18 cellular contexts compared by ENCODE assay signal in the genomic region with DNA sequence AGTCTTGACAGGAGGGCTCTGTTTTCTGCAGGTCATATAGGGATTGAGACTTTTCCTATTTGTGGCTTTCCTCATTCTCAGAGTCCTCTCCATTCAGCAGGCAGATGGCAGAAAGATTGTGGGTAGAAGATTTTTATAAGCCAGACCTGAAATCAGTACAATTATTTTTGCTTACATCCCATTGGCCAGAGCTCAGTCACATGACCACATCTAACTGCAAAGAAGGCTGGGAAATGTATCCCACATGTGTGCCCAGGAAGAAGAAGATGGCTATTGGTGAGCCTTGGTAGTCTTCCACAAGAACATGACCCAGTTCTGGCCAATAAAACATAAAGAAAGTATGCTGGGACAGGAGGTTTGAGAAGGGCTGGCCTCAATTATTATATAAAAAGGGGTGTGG. TPM values are rescaled to one million over a fixed set of nuclear protein-coding genes. Genes with fewer than 3 reads are reported as not detected.
DNase-seq lines count a peak whose midpoint lies in the region; ATAC-seq, FAIRE-seq and TF ChIP-seq lines count a peak whose summit lies in the region.
"Had no signal": no experiment of that assay in that cellular context is flagged by ENCODE, and none has a peak within 500 bp of the region (broad histone marks: within the 10 kb centered on the region; RNA-seq: fewer than 3 reads in every experiment).

No MANE protein-coding gene starts in this region.

- CTCF ChIA-PET in endothelial cell of umbilical vein (lab: Charles Lee), result interaction anchor here (0.8 to 5.0 kb wide), 5 partner anchors 9 to 194 kb away, joined by 3 to 30 read pairs (median 7); no protein-coding TSS in a partner anchor

- POLR2A ChIA-PET in endothelial cell of umbilical vein (lab: Charles Lee), result no interaction called here

- no peaks in the 10 kb centered on the region for H3K9me1 ChIP-seq in endothelial cell of umbilical vein (replicated peaks; ENCODE audit: control insufficient read depth, extremely low read depth, insufficient read depth, low read length)

- H3K9ac ChIP-seq in endothelial cell of umbilical vein (replicated peaks; ENCODE audit: extremely low read depth, insufficient read depth, low read length), result peak overlapping the region; percentile 51
- H3K9ac ChIP-seq: parathyroid adenoma had no signal

- dilution Hi-C loops in endothelial cell of umbilical vein (cut with MboI; ENCODE audit: extremely low pct_ligation_motif_present, low sequenced_read_pairs), result no loop called here

- no peaks in the 10 kb centered on the region for H3K79me2 ChIP-seq in endothelial cell of umbilical vein (ENCODE audit: control insufficient read depth, insufficient read depth, low read length)
- H3K79me2 ChIP-seq: parathyroid adenoma had no signal

- no peaks in the 10 kb centered on the region for H3K36me3 ChIP-seq in heart right ventricle
- H3K36me3 ChIP-seq in endothelial cell of umbilical vein (ENCODE audit: control insufficient read depth in 2 of 2, extremely low read depth in 1 of 2, insufficient read depth in 2 of 2, low read length in 2 of 2), result no peaks in the 10 kb centered on the region
- H3K36me3 ChIP-seq in prostate gland, result no peaks in the 10 kb centered on the region
- H3K36me3 ChIP-seq in vagina, result no peaks in the 10 kb centered on the region
- H3K36me3 ChIP-seq: Peyer's patch had no signal

- intact Hi-C loops in heart right ventricle (cut with DNase I) (loop anchor here in 1 of 10 donors (2.0 kb wide), 1 partner anchor 21 kb away; the partner anchor contains the start of gene CCN5), cardiac septum (cut with DNase I) (loop anchor here (1.0 to 5.0 kb wide), 2 partner anchors 9 to 116 kb away; no protein-coding TSS in a partner anchor), endothelial cell of umbilical vein (cut with micrococcal nuclease) (loop anchor here (1.0 to 2.0 kb wide), 4 partner anchors 37 to 483 kb away; partner anchors contain the start of genes OSER1 and YWHAB), prostate gland (cut with DNase I) (no loop called here), vagina (cut with DNase I) (no loop called here)

- H3K9me3 ChIP-seq in heart right ventricle (peaks cover 0 to 10% (median 0%) of the 10 kb centered on the region in 11 donors), endothelial cell of umbilical vein (replicated peaks; ENCODE audit: control insufficient read depth, insufficient read depth, low read length) (peaks cover 4% of the 10 kb centered on the region), prostate gland (no peaks in the 10 kb centered on the region), vagina (no peaks in the 10 kb centered on the region)
- H3K9me3 ChIP-seq: Peyer's patch had no signal

- TF ChIP-seq CTCF in heart right ventricle (IDR thresholded peaks at IDR 0.05) (no peak), endothelial cell of umbilical vein (IDR thresholded peaks at IDR 0.05; ENCODE audit: extremely low read depth in 1 of 2, insufficient read depth in 1 of 2, low read depth in 1 of 2, low read length in 2 of 2) (no peak), prostate gland (IDR thresholded peaks at IDR 0.05) (no peak), vagina (IDR thresholded peaks at IDR 0.05) (no peak)

- peak overlapping the region in 9 of 10 donors; percentile 49 to 88 (median 77) for H3K27ac ChIP-seq in heart right ventricle
- H3K27ac ChIP-seq in endothelial cell of umbilical vein (ENCODE audit: insufficient read depth, low read depth, low read length), result peak overlapping the region; percentile 93
- H3K27ac ChIP-seq in prostate gland, result peak overlapping the region; percentile 24 to 46
- peak overlapping the region; percentile 86 for H3K27ac ChIP-seq in vagina
- H3K27ac ChIP-seq: parathyroid adenoma had no signal

- no TSS peak for BruUV-seq in endothelial cell of umbilical vein (replicated peaks; lab: Mats Ljungman, UMichigan)

- H3K4me1 ChIP-seq in heart right ventricle (peaks cover 15 to 61% (median 42%) of the 10 kb centered on the region in 9 donors), endothelial cell of umbilical vein (ENCODE audit: control insufficient read depth, extremely low read depth, insufficient read depth, low read length) (peaks cover 33% of the 10 kb centered on the region), prostate gland (replicated peaks) (no peaks in the 10 kb centered on the region), vagina (peaks cover 65% of the 10 kb centered on the region)
- H3K4me1 ChIP-seq: parathyroid adenoma, Peyer's patch had no signal

- DNase-seq in heart right ventricle (no peak), cardiac septum (ENCODE audit: low spot score) (no peak), endothelial cell of umbilical vein (ENCODE audit: low read depth, low spot score) (no peak), prostate gland (ENCODE audit: low spot score) (no peak), vagina (ENCODE audit: extremely low spot score in 2 of 2) (no peak), GM19238 (ENCODE audit: insufficient read length, low spot score) (no peak), AG08396 (ENCODE audit: low spot score) (no peak)
- DNase-seq: CD4-positive, alpha-beta T cell; hippocampal formation; NCI-H2081 treated with DMSO at 0.1 percent for 48 hours; NCI-H69; substantia nigra had no signal

- peak; percentile 55 for FAIRE-seq in endothelial cell of umbilical vein (lab: Jason Lieb, UNC)

- no peak overlapping the region for H2AFZ ChIP-seq in endothelial cell of umbilical vein (ENCODE audit: low read depth, low read length)
- H2AFZ ChIP-seq: parathyroid adenoma had no signal

- TF ChIP-seq POLR2A in endothelial cell of umbilical vein (IDR thresholded peaks at IDR 0.05; ENCODE audit: low read depth, low read length) (no peak), prostate gland (IDR thresholded peaks at IDR 0.05) (no peak), vagina (IDR thresholded peaks at IDR 0.05) (no peak)

- ATAC-seq in heart right ventricle (no peak), HG03432 (IDR thresholded peaks at IDR 0.05; ENCODE audit: unreplicated experiment) (no peak)

- no peak overlapping the region for H3K4me3 ChIP-seq in heart right ventricle
- no peak overlapping the region for H3K4me3 ChIP-seq in endothelial cell of umbilical vein (replicated peaks in 1 of 3; ENCODE audit: insufficient read depth in 1 of 3, low read depth in 1 of 3, low read length in 3 of 3)
- H3K4me3 ChIP-seq in prostate gland, result no peak overlapping the region
- H3K4me3 ChIP-seq in vagina, result no peak overlapping the region
- H3K4me3 ChIP-seq: Peyer's patch had no signal

- H3K27me3 ChIP-seq in heart right ventricle (no peaks in the 10 kb centered on the region), endothelial cell of umbilical vein (ENCODE audit: control insufficient read depth in 2 of 2, insufficient read depth in 2 of 2, low read length in 2 of 2) (no peaks in the 10 kb centered on the region), prostate gland (replicated peaks; ENCODE audit: insufficient read depth) (no peaks in the 10 kb centered on the region), vagina (no peaks in the 10 kb centered on the region)
- H3K27me3 ChIP-seq: Peyer's patch had no signal

- H4K20me1 ChIP-seq in endothelial cell of umbilical vein (replicated peaks; ENCODE audit: control insufficient read depth, extremely low read depth, insufficient read depth, low read length), result no peaks in the 10 kb centered on the region

- peak overlapping the region; percentile 23 for H3K4me2 ChIP-seq in endothelial cell of umbilical vein (ENCODE audit: insufficient read depth, low read length)

TF ChIP-seq in endothelial cell of umbilical vein, 7 proteins besides CTCF, POLR2A, EP300 and RAD21 (continues in another document):
- TF ChIP-seq MYC (IDR thresholded peaks at IDR 0.05; ENCODE audit: low read depth, low read length) (no peak), JUN (IDR thresholded peaks at IDR 0.05; ENCODE audit: borderline replicate concordance, insufficient read depth, insufficient read length, low read depth) (no peak)

RNA-seq across cellular contexts. Expression of gene CCN5, which starts 21.5 kb away (rescaled TPM):
- total RNA-seq in heart right ventricle, result 10 to 100 TPM in 7 of 10 donors, 1 to 10 TPM in 3; 4.3 to 47.6 (median 14.4) TPM
- polyA plus RNA-seq in heart right ventricle, result 10 to 100 TPM; 14.1 to 87.2 TPM
- total RNA-seq in cardiac septum, result 29.3 TPM
- total RNA-seq in endothelial cell of umbilical vein, result not detected in 2 replicates
- polyA plus RNA-seq in endothelial cell of umbilical vein, result 0.03 and 0.14 TPM in 2 replicates
- 0.04 TPM in 1 of 2 replicates, not detected in the other for polyA plus RNA-seq in endothelial cell of umbilical vein (2011; cell fraction: cytosol; rRNA removed)
- polyA plus RNA-seq in endothelial cell of umbilical vein (2011; cell fraction: nucleus; rRNA removed), result 0.09 TPM in 1 of 2 replicates, not detected in the other
- polyA plus RNA-seq in endothelial cell of umbilical vein (2012), result not detected in 2 replicates
- 0.23 TPM in 1 of 2 replicates, not detected in the other for polyA minus RNA-seq in endothelial cell of umbilical vein
- 41.1 TPM for polyA minus RNA-seq in endothelial cell of umbilical vein (2011; cell fraction: cytosol; rRNA and poly(A)+ RNA removed)
- polyA minus RNA-seq in endothelial cell of umbilical vein (2011; cell fraction: nucleus; rRNA and poly(A)+ RNA removed), result 0.96 and 2.1 TPM in 2 replicates
- total RNA-seq in prostate gland, result 10 to 100 TPM; 62.9 to 64.3 TPM
- total RNA-seq in vagina, result 134 TPM
- total RNA-seq: A673; CD4-positive, alpha-beta T cell; Daoy; kidney epithelial cell had no signal

RNA-seq across cellular contexts. Expression of gene ADA, which starts 42.1 kb away (rescaled TPM):
- total RNA-seq in heart right ventricle (10 to 100 TPM in 1 of 10 donors, 1 to 10 TPM in 9; 1.6 to 18.3 (median 3.8) TPM), cardiac septum (4.1 TPM), endothelial cell of umbilical vein (26.3 and 33.2 TPM in 2 replicates), prostate gland (1 to 10 TPM; 1.1 to 10.0 TPM), vagina (25.3 TPM)
- polyA plus RNA-seq in heart right ventricle (10 to 100 TPM; 12.9 to 18.3 TPM), endothelial cell of umbilical vein (29.8 and 33.1 TPM in 2 replicates)
- polyA plus RNA-seq in endothelial cell of umbilical vein (2011; cell fraction: cytosol; rRNA removed), result 25.8 and 29.4 TPM in 2 replicates
- polyA plus RNA-seq in endothelial cell of umbilical vein (2011; cell fraction: nucleus; rRNA removed), result 49.2 and 50.3 TPM in 2 replicates
- polyA plus RNA-seq in endothelial cell of umbilical vein (2012), result 23.0 and 30.6 TPM in 2 replicates
- 23.0 and 24.0 TPM in 2 replicates for polyA minus RNA-seq in endothelial cell of umbilical vein
- polyA minus RNA-seq in endothelial cell of umbilical vein (2011; cell fraction: cytosol; rRNA and poly(A)+ RNA removed), result 9.2 TPM
- 9.7 and 13.6 TPM in 2 replicates for polyA minus RNA-seq in endothelial cell of umbilical vein (2011; cell fraction: nucleus; rRNA and poly(A)+ RNA removed)

RNA-seq across cellular contexts. Expression of gene KCNK15, which starts 52.0 kb away (rescaled TPM):
- total RNA-seq in heart right ventricle (under 1 TPM; 0.13 to 0.82 (median 0.38) TPM), cardiac septum (0.97 TPM), endothelial cell of umbilical vein (not detected in 2 replicates), prostate gland (10 to 100 TPM in 1 of 2 donors, 1 to 10 TPM in 1; 1.5 to 16.1 TPM), vagina (1.5 TPM)
- polyA plus RNA-seq in heart right ventricle (under 1 TPM; 0.22 to 0.54 TPM), endothelial cell of umbilical vein (0.05 and 0.06 TPM in 2 replicates)
- polyA plus RNA-seq in endothelial cell of umbilical vein (2011; cell fraction: cytosol; rRNA removed), result not detected in 2 replicates
- not detected in 2 replicates for polyA plus RNA-seq in endothelial cell of umbilical vein (2011; cell fraction: nucleus; rRNA removed)
- not detected in 2 replicates for polyA plus RNA-seq in endothelial cell of umbilical vein (2012)
- polyA minus RNA-seq in endothelial cell of umbilical vein, result not detected in 2 replicates
- 21.4 TPM for polyA minus RNA-seq in endothelial cell of umbilical vein (2011; cell fraction: cytosol; rRNA and poly(A)+ RNA removed)
- 0.14 TPM in 1 of 2 replicates, not detected in the other for polyA minus RNA-seq in endothelial cell of umbilical vein (2011; cell fraction: nucleus; rRNA and poly(A)+ RNA removed)
- total RNA-seq: A673; CD4-positive, alpha-beta T cell; Daoy had no signal

Comparison
In these comparisons a context has a peak if more than half of its experiments do, and no peak if none do; other contexts are left out.
1. H3K27ac ChIP-seq: peak in every context shown above with its lines; median percentile 93 in endothelial cell of umbilical vein; 86 in vagina; 77 in heart right ventricle; 35 in prostate gland.
2. intact Hi-C loops: an anchor here in cardiac septum (1.0 to 5.0 kb wide) and endothelial cell of umbilical vein (1.0 to 2.0 kb wide); none called in prostate gland and vagina.